Comparison of ENCODE assay signal across 9 cellular contexts in the genomic region with DNA sequence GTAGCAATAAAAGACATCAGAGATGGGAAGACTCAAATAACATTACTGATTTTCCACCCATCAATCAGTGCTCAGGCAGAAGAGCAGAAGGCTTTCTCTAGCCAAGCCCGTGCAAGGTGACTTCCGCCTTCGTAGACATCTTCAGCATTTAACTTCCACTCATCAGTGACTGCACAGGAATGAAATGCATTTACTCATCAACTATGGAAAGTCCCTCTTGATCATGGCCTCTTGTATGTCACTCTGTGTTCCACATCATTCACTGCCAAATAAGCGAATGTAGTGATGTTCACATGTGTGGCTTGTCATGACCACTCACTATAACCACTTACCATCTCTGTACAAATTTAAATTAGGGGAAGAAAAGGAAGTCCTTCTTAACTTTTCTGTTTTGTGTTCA. TPM values are rescaled to one million over a fixed set of nuclear protein-coding genes. Genes with fewer than 3 reads are reported as not detected.
A peak's percentile ranks its signal among the peaks of the same experiment; 100 is the strongest.
DNase-seq lines count a peak whose midpoint lies in the region; ATAC-seq and TF ChIP-seq lines count a peak whose summit lies in the region.
"Had no signal": no experiment of that assay in that cellular context is flagged by ENCODE, and none has a peak within 500 bp of the region (broad histone marks: within the 10 kb centered on the region; RNA-seq: fewer than 3 reads in every experiment).

No MANE protein-coding gene starts in this region.

- H2AFZ ChIP-seq in smooth muscle cell (ENCODE audit: low read depth): no peak overlapping the region

- no peaks in the 10 kb centered on the region for H3K36me3 ChIP-seq in smooth muscle cell (ENCODE audit: low read depth)
- H3K36me3 ChIP-seq in CD8-positive, alpha-beta memory T cell (ENCODE audit: insufficient read depth, low read length): no peaks in the 10 kb centered on the region

- peak overlapping the region; percentile 26 for H3K27ac ChIP-seq in smooth muscle cell (ENCODE audit: low read depth)
- H3K27ac ChIP-seq in CD8-positive, alpha-beta memory T cell (ENCODE audit: low read depth, low read length): no peak overlapping the region

- H3K36me3 Mint-ChIP-seq in activated CD4-positive, alpha-beta T cell treated with anti-CD3 and anti-CD28 coated beads for 36 hours (ENCODE audit: low read depth): no peaks in the 10 kb centered on the region
- H3K36me3 Mint-ChIP-seq in activated CD4-positive, alpha-beta T cell treated with anti-CD3 and anti-CD28 coated beads, Interleukin-2, amount 10 ng/mL, durations not matched to agents 7 days and 5 days (ENCODE audit: low read depth): peaks cover 7% of the 10 kb centered on the region
- H3K36me3 Mint-ChIP-seq in CD8-positive, alpha-beta memory T cell: no peaks in the 10 kb centered on the region
- H3K36me3 Mint-ChIP-seq: WTC11 had no signal

- CTCF ChIA-PET in activated CD4-positive, alpha-beta T cell treated with anti-CD3 and anti-CD28 coated beads for 36 hours (lab: Charles Lee): no interaction called here
- CTCF ChIA-PET in activated CD4-positive, alpha-beta T cell treated with anti-CD3 and anti-CD28 coated beads, Interleukin-2, amount 10 ng/mL, durations not matched to agents 7 days and 5 days (lab: Charles Lee): no interaction called here
- CTCF ChIA-PET in CD8-positive, alpha-beta memory T cell (lab: Charles Lee): no interaction called here

- no peak overlapping the region for H3K9ac ChIP-seq in smooth muscle cell (ENCODE audit: low read depth)

- no peak overlapping the region for H3K4me3 Mint-ChIP-seq in activated CD4-positive, alpha-beta T cell treated with anti-CD3 and anti-CD28 coated beads for 36 hours
- H3K4me3 Mint-ChIP-seq in activated CD4-positive, alpha-beta T cell treated with anti-CD3 and anti-CD28 coated beads, Interleukin-2, amount 10 ng/mL, durations not matched to agents 7 days and 5 days: no peak overlapping the region
- no peak overlapping the region for H3K4me3 Mint-ChIP-seq in CD8-positive, alpha-beta memory T cell
- H3K4me3 Mint-ChIP-seq: WTC11 had no signal

- POLR2A ChIA-PET in activated CD4-positive, alpha-beta T cell treated with anti-CD3 and anti-CD28 coated beads for 36 hours (lab: Charles Lee): no interaction called here
- POLR2A ChIA-PET in activated CD4-positive, alpha-beta T cell treated with anti-CD3 and anti-CD28 coated beads, Interleukin-2, amount 10 ng/mL, durations not matched to agents 7 days and 5 days (lab: Charles Lee): no interaction called here
- POLR2A ChIA-PET in CD8-positive, alpha-beta memory T cell (lab: Charles Lee): no interaction called here

- intact Hi-C loops in activated CD4-positive, alpha-beta T cell treated with anti-CD3 and anti-CD28 coated beads for 36 hours (cut with DNase I, micrococcal nuclease): loop anchor here in 1 of 2 experiments (10.0 kb wide), 1 partner anchor 711 kb away; no protein-coding TSS in a partner anchor
- intact Hi-C loops in left cardiac atrium (cut with DNase I): no loop called here

- 68% methylated on average over 4 of the region's 4 CpGs for WGBS in smooth muscle cell (ENCODE audit: low lambda C conversion rate)

- H4K20me1 ChIP-seq in smooth muscle cell (ENCODE audit: low read depth): no peaks in the 10 kb centered on the region

- TF ChIP-seq CTCF in smooth muscle cell (IDR thresholded peaks at IDR 0.05; ENCODE audit: borderline replicate concordance, insufficient read depth, poor library complexity, severe bottlenecking): no peak

- H3K27ac Mint-ChIP-seq in activated CD4-positive, alpha-beta T cell treated with anti-CD3 and anti-CD28 coated beads for 36 hours: no peak overlapping the region
- no peak overlapping the region for H3K27ac Mint-ChIP-seq in activated CD4-positive, alpha-beta T cell treated with anti-CD3 and anti-CD28 coated beads, Interleukin-2, amount 10 ng/mL, durations not matched to agents 7 days and 5 days
- H3K27ac Mint-ChIP-seq in CD8-positive, alpha-beta memory T cell: no peak overlapping the region
- H3K27ac Mint-ChIP-seq: WTC11 had no signal

- H3K4me2 ChIP-seq in smooth muscle cell: no peak overlapping the region

- no peaks in the 10 kb centered on the region for H3K9me3 Mint-ChIP-seq in activated CD4-positive, alpha-beta T cell treated with anti-CD3 and anti-CD28 coated beads for 36 hours (ENCODE audit: low read depth)
- peaks cover 3% of the 10 kb centered on the region for H3K9me3 Mint-ChIP-seq in activated CD4-positive, alpha-beta T cell treated with anti-CD3 and anti-CD28 coated beads, Interleukin-2, amount 10 ng/mL, durations not matched to agents 7 days and 5 days
- H3K9me3 Mint-ChIP-seq in CD8-positive, alpha-beta memory T cell: no peaks in the 10 kb centered on the region

- H3K27me3 ChIP-seq in smooth muscle cell (ENCODE audit: low read depth): no peaks in the 10 kb centered on the region
- no peaks in the 10 kb centered on the region for H3K27me3 ChIP-seq in CD8-positive, alpha-beta memory T cell (ENCODE audit: insufficient read depth, low read length, poor library complexity, severe bottlenecking)

- no peaks in the 10 kb centered on the region for H3F3A ChIP-seq in smooth muscle cell (ENCODE audit: low read depth)

- no peaks in the 10 kb centered on the region for H3K4me1 ChIP-seq in smooth muscle cell (ENCODE audit: low read depth)
- no peaks in the 10 kb centered on the region for H3K4me1 ChIP-seq in CD8-positive, alpha-beta memory T cell (ENCODE audit: insufficient read depth, low read length)

- no peak overlapping the region for H3K4me3 ChIP-seq in smooth muscle cell
- H3K4me3 ChIP-seq in CD8-positive, alpha-beta memory T cell (ENCODE audit: low read length): no peak overlapping the region

- no peaks in the 10 kb centered on the region for H3K79me2 ChIP-seq in smooth muscle cell (ENCODE audit: low read depth)

- peak; percentile 92 for ATAC-seq in activated CD4-positive, alpha-beta T cell treated with anti-CD3 and anti-CD28 coated beads for 36 hours
- ATAC-seq in HG02610 (IDR thresholded peaks at IDR 0.05; ENCODE audit: unreplicated experiment) (peak; percentile 93), left cardiac atrium (no peak)
- ATAC-seq: WTC11 had no signal

- peaks cover 47% of the 10 kb centered on the region for H3K4me1 Mint-ChIP-seq in activated CD4-positive, alpha-beta T cell treated with anti-CD3 and anti-CD28 coated beads for 36 hours
- H3K4me1 Mint-ChIP-seq in activated CD4-positive, alpha-beta T cell treated with anti-CD3 and anti-CD28 coated beads, Interleukin-2, amount 10 ng/mL, durations not matched to agents 7 days and 5 days: peaks cover 42% of the 10 kb centered on the region
- peaks cover 4 to 15% (median 9%) of the 10 kb centered on the region in 3 donors for H3K4me1 Mint-ChIP-seq in CD8-positive, alpha-beta memory T cell

- no peaks in the 10 kb centered on the region for H3K27me3 Mint-ChIP-seq in activated CD4-positive, alpha-beta T cell treated with anti-CD3 and anti-CD28 coated beads for 36 hours
- peaks cover 14% of the 10 kb centered on the region for H3K27me3 Mint-ChIP-seq in activated CD4-positive, alpha-beta T cell treated with anti-CD3 and anti-CD28 coated beads, Interleukin-2, amount 10 ng/mL, durations not matched to agents 7 days and 5 days
- H3K27me3 Mint-ChIP-seq in CD8-positive, alpha-beta memory T cell: peaks cover 0 to 9% of the 10 kb centered on the region in 2 donors

- no peaks in the 10 kb centered on the region for H3K9me3 ChIP-seq in smooth muscle cell (replicated peaks; ENCODE audit: low read depth)
- H3K9me3 ChIP-seq in CD8-positive, alpha-beta memory T cell (ENCODE audit: low read length): no peaks in the 10 kb centered on the region

- peak; percentile 47 for DNase-seq in activated CD4-positive, alpha-beta T cell treated with anti-CD3 and anti-CD28 coated beads for 36 hours
- no peak for DNase-seq in activated CD4-positive, alpha-beta T cell treated with anti-CD3 and anti-CD28 coated beads, Interleukin-2, amount 10 ng/mL, durations not matched to agents 7 days and 5 days
- DNase-seq in RKO (ENCODE audit: low spot score) (peak; percentile 39), smooth muscle cell (lab: John Stamatoyannopoulos, UW; ENCODE audit: unreplicated experiment) (no peak), left cardiac atrium (no peak), activated gamma-delta T cell treated with Interleukin-2 at 50 U/mL for 16 hours (no peak)
- DNase-seq in CD8-positive, alpha-beta memory T cell: no peak

RNA-seq across cellular contexts. Expression of a gene that starts 49.4 kb away (rescaled TPM):
- 10 to 100 TPM; 33.5 to 37.1 TPM for total RNA-seq in activated CD4-positive, alpha-beta T cell treated with anti-CD3 and anti-CD28 coated beads for 36 hours
- total RNA-seq in activated CD4-positive, alpha-beta T cell treated with anti-CD3 and anti-CD28 coated beads, Interleukin-2, amount 10 ng/mL, durations not matched to agents 7 days and 5 days: 10 to 100 TPM; 24.4 to 25.3 TPM
- total RNA-seq in smooth muscle cell: 40.9 and 48.7 TPM in 2 replicates
- 4.4 and 5.3 TPM in 2 replicates for polyA plus RNA-seq in smooth muscle cell
- 10 to 100 TPM; 12.1 to 23.3 TPM for total RNA-seq in left cardiac atrium
- 10 to 100 TPM; 48.1 to 50.6 TPM for total RNA-seq in CD8-positive, alpha-beta memory T cell
- polyA plus RNA-seq in CD8-positive, alpha-beta memory T cell: 7.8 TPM

Comparison
In these comparisons a context has a peak if more than half of its experiments do, and no peak if none do; other contexts are left out.
1. DNase-seq: peak in activated CD4-positive, alpha-beta T cell treated with anti-CD3 and anti-CD28 coated beads for 36 hours (single experiment) and RKO (single experiment); none in activated CD4-positive, alpha-beta T cell treated with anti-CD3 and anti-CD28 coated beads, Interleukin-2, amount 10 ng/mL, durations not matched to agents 7 days and 5 days (single experiment), smooth muscle cell (single experiment), left cardiac atrium (single experiment), activated gamma-delta T cell treated with Interleukin-2 at 50 U/mL for 16 hours (single experiment) and CD8-positive, alpha-beta memory T cell (0 of 5).
2. ATAC-seq: peak in activated CD4-positive, alpha-beta T cell treated with anti-CD3 and anti-CD28 coated beads for 36 hours (single experiment) and HG02610 (single experiment); none in left cardiac atrium (0 of 2).